ENCODE assay signal across 39 cellular contexts in genomic region chr5:38712416-38712815, GRCh38.
"Had no signal": no experiment of that assay in that cellular context is flagged by ENCODE, and none has a peak within 500 bp of the region (broad histone marks: within the 10 kb centered on the region; RNA-seq: fewer than 3 reads in every experiment).

No MANE protein-coding gene starts in this region.

- H3K4me1 Mint-ChIP-seq: activated naive CD4-positive, alpha-beta T cell treated with anti-CD3 and anti-CD28 coated beads, Interleukin-2, amount 10 ng/mL, durations not matched to agents 7 days and 5 days; activated naive CD4-positive, alpha-beta T cell treated with anti-CD3 and anti-CD28 coated beads, Interleukin-2, amount 50 U/mL, for 24 hours; activated naive CD8-positive, alpha-beta T cell treated with anti-CD3 and anti-CD28 coated beads for 36 hours; activated naive CD8-positive, alpha-beta T cell treated with anti-CD3 and anti-CD28 coated beads, Interleukin-2, amount 10 ng/mL, durations not matched to agents 7 days and 5 days; activated naive CD8-positive, alpha-beta T cell treated with anti-CD3 and anti-CD28 coated beads, Interleukin-2, amount 50 U/mL, for 24 hours; activated T-helper 17 cell treated with anti-CD3 and anti-CD28 coated beads, Interleukin-2, amount 50 U/mL, for 72 hours; central memory CD8-positive, alpha-beta T cell had no signal

- H3K27ac Mint-ChIP-seq: activated naive CD4-positive, alpha-beta T cell treated with anti-CD3 and anti-CD28 coated beads for 36 hours; activated naive CD4-positive, alpha-beta T cell treated with anti-CD3 and anti-CD28 coated beads, Interleukin-2, amount 10 ng/mL, durations not matched to agents 7 days and 5 days; activated naive CD4-positive, alpha-beta T cell treated with anti-CD3 and anti-CD28 coated beads, Interleukin-2, amount 50 U/mL, for 24 hours; activated naive CD4-positive, alpha-beta T cell treated with anti-CD3 and anti-CD28 coated beads, Interleukin-2, amount 50 U/mL, for 72 hours; activated naive CD8-positive, alpha-beta T cell; activated naive CD8-positive, alpha-beta T cell treated with anti-CD3 and anti-CD28 coated beads for 36 hours; activated naive CD8-positive, alpha-beta T cell treated with anti-CD3 and anti-CD28 coated beads, Interleukin-2, amount 10 ng/mL, durations not matched to agents 7 days and 5 days; activated naive CD8-positive, alpha-beta T cell treated with anti-CD3 and anti-CD28 coated beads, Interleukin-2, amount 50 U/mL, for 24 hours; activated T-cell treated with anti-CD3 and anti-CD28 coated beads, Interleukin-2, amount 50 U/mL, for 24 hours; activated T-cell treated with anti-CD3 and anti-CD28 coated beads, Interleukin-2, amount 50 U/mL, for 72 hours; activated T-helper 1 cell treated with anti-CD3 and anti-CD28 coated beads, Interleukin-12 subunit alpha, Interleukin-12 subunit beta, Interleukin-2, Interleukin-4 antibody, amounts not matched to agents 30 ng/mL and 10 ng/mL and 1 ng/mL, durations not matched to agents 14 hours and 24 hours and 36 hours; activated T-helper 17 cell treated with anti-CD3 and anti-CD28 coated beads, Interleukin-2, amount 50 U/mL, for 72 hours; activated T-helper 2 cell treated with anti-CD3 and anti-CD28 coated beads, Interferon-gamma antibody, Interleukin-2, Interleukin-4, amounts not matched to agents 10 μg/mL and 5 μg/mL and 100 μg/mL, durations not matched to agents 14 hours and 24 hours and 36 hours had no signal

- H3K4me3 ChIP-seq: adrenal gland, ascending aorta, body of pancreas, breast epithelium, cardiac muscle cell had no signal

- H3K27me3 Mint-ChIP-seq: activated naive CD4-positive, alpha-beta T cell treated with anti-CD3 and anti-CD28 coated beads, Interleukin-2, amount 10 ng/mL, durations not matched to agents 7 days and 5 days; activated naive CD4-positive, alpha-beta T cell treated with anti-CD3 and anti-CD28 coated beads, Interleukin-2, amount 50 U/mL, for 24 hours; activated naive CD8-positive, alpha-beta T cell; activated naive CD8-positive, alpha-beta T cell treated with anti-CD3 and anti-CD28 coated beads, Interleukin-2, amount 50 U/mL, for 24 hours; activated T-cell treated with anti-CD3 and anti-CD28 coated beads, Interleukin-2, amount 50 U/mL, for 24 hours; brain had no signal

- H3K27me3 ChIP-seq: adrenal gland, ascending aorta, body of pancreas, brain microvascular endothelial cell, breast epithelium, cardiac muscle cell had no signal

- ATAC-seq: activated naive CD4-positive, alpha-beta T cell treated with anti-CD3 and anti-CD28 coated beads, Interleukin-2, amount 50 U/mL, for 72 hours; activated naive CD8-positive, alpha-beta T cell treated with anti-CD3 and anti-CD28 coated beads, Interleukin-2, amount 50 U/mL, for 24 hours; activated T-cell treated with anti-CD3 and anti-CD28 coated beads, Interleukin-2, amount 50 U/mL, for 4 hours; activated T-cell treated with anti-CD3 and anti-CD28 coated beads, Interleukin-2, amount 50 U/mL, for 72 hours; activated T-helper 17 cell treated with anti-CD3 and anti-CD28 coated beads, Interleukin-2, amount 50 U/mL, for 72 hours; body of pancreas had no signal

- DNase-seq: activated effector memory CD4-positive, alpha-beta T cell treated with anti-CD3 and anti-CD28 coated beads, Interleukin-2, amount 50 U/mL, for 16 hours; activated effector memory CD4-positive, alpha-beta T cell treated with Interleukin-2 at 50 U/mL for 16 hours; activated gamma-delta T cell; activated gamma-delta T cell treated with Interleukin-2 at 50 U/mL for 16 hours; activated naive CD4-positive, alpha-beta T cell; activated naive CD4-positive, alpha-beta T cell treated with anti-CD3 and anti-CD28 coated beads for 36 hours; activated naive CD4-positive, alpha-beta T cell treated with anti-CD3 and anti-CD28 coated beads, Interleukin-2, amount 10 ng/mL, durations not matched to agents 7 days and 5 days; activated naive CD4-positive, alpha-beta T cell treated with anti-CD3 and anti-CD28 coated beads, Interleukin-2, amount 50 U/mL, for 16 hours; activated naive CD4-positive, alpha-beta T cell treated with Interleukin-2 at 50 U/mL for 16 hours; activated naive CD8-positive, alpha-beta T cell treated with anti-CD3 and anti-CD28 coated beads for 36 hours; activated naive CD8-positive, alpha-beta T cell treated with anti-CD3 and anti-CD28 coated beads, Interleukin-2, amount 10 ng/mL, durations not matched to agents 7 days and 5 days; activated naive CD8-positive, alpha-beta T cell treated with anti-CD3 and anti-CD28 coated beads, Interleukin-2, amount 50 U/mL, for 24 hours; activated T-cell treated with anti-CD3 and anti-CD28 coated beads for 4 hours; activated T-cell treated with anti-CD3 and anti-CD28 coated beads, Interleukin-2, amount 50 U/mL, for 1 hour; activated T-cell treated with anti-CD3 and anti-CD28 coated beads, Interleukin-2, amount 50 U/mL, for 24 hours; activated T-cell treated with anti-CD3 and anti-CD28 coated beads, Interleukin-2, amount 50 U/mL, for 4 hours; activated T-cell treated with anti-CD3 and anti-CD28 coated beads, Interleukin-2, amount 50 U/mL, for 48 hours; activated T-cell treated with anti-CD3 and anti-CD28 coated beads, Interleukin-2, amount 50 U/mL, for 72 hours; adrenal gland; amniotic stem cell; amygdala; anterior cingulate cortex; aorta; body of pancreas; brain microvascular endothelial cell; caudate nucleus; central memory CD4-positive, alpha-beta T cell; cerebellar nuclear complex had no signal

- H3K9me3 Mint-ChIP-seq: activated naive CD4-positive, alpha-beta T cell treated with anti-CD3 and anti-CD28 coated beads for 36 hours; activated naive CD4-positive, alpha-beta T cell treated with anti-CD3 and anti-CD28 coated beads, Interleukin-2, amount 10 ng/mL, durations not matched to agents 7 days and 5 days; activated naive CD4-positive, alpha-beta T cell treated with anti-CD3 and anti-CD28 coated beads, Interleukin-2, amount 50 U/mL, for 24 hours; activated naive CD4-positive, alpha-beta T cell treated with anti-CD3 and anti-CD28 coated beads, Interleukin-2, amount 50 U/mL, for 72 hours; activated naive CD8-positive, alpha-beta T cell treated with anti-CD3 and anti-CD28 coated beads for 36 hours; activated naive CD8-positive, alpha-beta T cell treated with anti-CD3 and anti-CD28 coated beads, Interleukin-2, amount 10 ng/mL, durations not matched to agents 7 days and 5 days; activated naive CD8-positive, alpha-beta T cell treated with anti-CD3 and anti-CD28 coated beads, Interleukin-2, amount 50 U/mL, for 24 hours; activated T-cell treated with anti-CD3 and anti-CD28 coated beads, Interleukin-2, amount 50 U/mL, for 24 hours; activated T-cell treated with anti-CD3 and anti-CD28 coated beads, Interleukin-2, amount 50 U/mL, for 4 hours; activated T-cell treated with anti-CD3 and anti-CD28 coated beads, Interleukin-2, amount 50 U/mL, for 72 hours; activated T-helper 1 cell treated with anti-CD3 and anti-CD28 coated beads, Interleukin-12 subunit alpha, Interleukin-12 subunit beta, Interleukin-2, Interleukin-4 antibody, amounts not matched to agents 30 ng/mL and 10 ng/mL and 1 ng/mL, durations not matched to agents 14 hours and 24 hours and 36 hours; activated T-helper 17 cell treated with anti-CD3 and anti-CD28 coated beads, Interleukin-2, amount 50 U/mL, for 72 hours; activated T-helper 2 cell treated with anti-CD3 and anti-CD28 coated beads, Interferon-gamma antibody, Interleukin-2, Interleukin-4, amounts not matched to agents 10 μg/mL and 5 μg/mL and 100 μg/mL, durations not matched to agents 14 hours and 24 hours and 36 hours; brain; central memory CD8-positive, alpha-beta T cell had no signal

- H3K27ac ChIP-seq: adrenal gland, ascending aorta, body of pancreas, brain microvascular endothelial cell, breast epithelium, cardiac muscle cell had no signal

- H3K9me3 ChIP-seq: adrenal gland, ascending aorta, body of pancreas, breast epithelium had no signal

- H3K4me1 ChIP-seq: ascending aorta, body of pancreas, breast epithelium had no signal

- H3K36me3 ChIP-seq: adrenal gland, ascending aorta, brain microvascular endothelial cell, breast epithelium, cardiac muscle cell had no signal

- H3K36me3 Mint-ChIP-seq: activated naive CD4-positive, alpha-beta T cell treated with anti-CD3 and anti-CD28 coated beads, Interleukin-2, amount 10 ng/mL, durations not matched to agents 7 days and 5 days; activated naive CD4-positive, alpha-beta T cell treated with anti-CD3 and anti-CD28 coated beads, Interleukin-2, amount 50 U/mL, for 24 hours; activated naive CD4-positive, alpha-beta T cell treated with anti-CD3 and anti-CD28 coated beads, Interleukin-2, amount 50 U/mL, for 72 hours; activated naive CD8-positive, alpha-beta T cell; activated naive CD8-positive, alpha-beta T cell treated with anti-CD3 and anti-CD28 coated beads for 36 hours; activated naive CD8-positive, alpha-beta T cell treated with anti-CD3 and anti-CD28 coated beads, Interleukin-2, amount 10 ng/mL, durations not matched to agents 7 days and 5 days; brain had no signal

- H3K4me3 Mint-ChIP-seq: activated naive CD4-positive, alpha-beta T cell treated with anti-CD3 and anti-CD28 coated beads for 36 hours; activated naive CD4-positive, alpha-beta T cell treated with anti-CD3 and anti-CD28 coated beads, Interleukin-2, amount 10 ng/mL, durations not matched to agents 7 days and 5 days; activated naive CD4-positive, alpha-beta T cell treated with anti-CD3 and anti-CD28 coated beads, Interleukin-2, amount 50 U/mL, for 24 hours; activated naive CD8-positive, alpha-beta T cell; activated naive CD8-positive, alpha-beta T cell treated with anti-CD3 and anti-CD28 coated beads for 36 hours; activated naive CD8-positive, alpha-beta T cell treated with anti-CD3 and anti-CD28 coated beads, Interleukin-2, amount 10 ng/mL, durations not matched to agents 7 days and 5 days; activated naive CD8-positive, alpha-beta T cell treated with anti-CD3 and anti-CD28 coated beads, Interleukin-2, amount 50 U/mL, for 24 hours; activated T-cell treated with anti-CD3 and anti-CD28 coated beads, Interleukin-2, amount 50 U/mL, for 24 hours; activated T-cell treated with anti-CD3 and anti-CD28 coated beads, Interleukin-2, amount 50 U/mL, for 4 hours; activated T-cell treated with anti-CD3 and anti-CD28 coated beads, Interleukin-2, amount 50 U/mL, for 72 hours; activated T-helper 1 cell treated with anti-CD3 and anti-CD28 coated beads, Interleukin-12 subunit alpha, Interleukin-12 subunit beta, Interleukin-2, Interleukin-4 antibody, amounts not matched to agents 30 ng/mL and 10 ng/mL and 1 ng/mL, durations not matched to agents 14 hours and 24 hours and 36 hours; activated T-helper 17 cell treated with anti-CD3 and anti-CD28 coated beads, Interleukin-2, amount 50 U/mL, for 72 hours; brain; central memory CD8-positive, alpha-beta T cell had no signal
